Comparison of ENCODE assay signal across 8 cellular contexts in the genomic region with DNA sequence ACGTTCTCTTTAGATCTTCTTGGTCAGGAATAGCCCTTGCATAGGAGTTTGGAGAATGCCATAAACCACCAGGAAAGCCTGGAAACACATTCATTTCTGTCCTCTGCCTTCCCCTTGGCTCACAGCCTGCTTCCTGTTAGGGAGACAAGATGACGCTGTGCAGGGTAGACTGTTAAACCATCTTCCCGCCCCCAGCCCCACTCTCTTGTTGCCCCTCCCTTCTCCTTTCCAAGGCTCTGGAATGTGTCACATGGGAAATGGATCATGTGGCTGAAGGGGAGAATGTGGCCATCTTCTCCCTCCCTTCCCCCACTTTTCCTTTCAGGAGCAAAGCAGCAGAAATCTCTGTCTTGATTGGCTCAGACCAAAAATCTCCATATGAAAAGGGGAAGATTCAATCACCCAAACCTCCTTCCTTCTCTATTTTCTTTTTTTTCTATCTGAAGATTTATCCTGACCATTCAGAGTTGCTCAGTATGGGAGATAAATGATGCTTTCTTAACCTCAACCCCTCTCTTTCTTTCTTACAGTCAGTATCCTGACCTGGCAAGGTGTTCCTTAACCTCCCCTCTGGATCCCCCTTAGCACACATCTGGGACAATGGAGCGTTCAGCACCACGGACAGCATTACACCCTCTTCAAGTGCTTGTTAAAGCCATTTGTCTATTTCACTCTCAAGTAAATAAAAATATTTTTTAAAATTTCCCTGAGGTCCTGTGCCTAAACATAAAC. TPM values are rescaled to one million over a fixed set of nuclear protein-coding genes. Genes with fewer than 3 reads are reported as not detected.
DNase-seq lines count a peak whose midpoint lies in the region; ATAC-seq, FAIRE-seq and TF ChIP-seq lines count a peak whose summit lies in the region.

No MANE protein-coding gene starts in this region.

- no peak overlapping the region for H3K27ac Mint-ChIP-seq in activated T-cell treated with anti-CD3 and anti-CD28 coated beads, Interleukin-2, amount 50 U/mL, for 24 hours

- FAIRE-seq in small intestine (lab: Jason Lieb, UNC): no peak

- H3K4me1 ChIP-seq in HUES48 (ENCODE audit: control insufficient read depth, insufficient read depth, low read length) (peaks cover 26% of the 10 kb centered on the region), small intestine (ENCODE audit: control insufficient read depth in 2 of 2, insufficient read depth in 1 of 2, low read depth in 1 of 2, low read length in 1 of 2) (no peaks in the 10 kb centered on the region)

- H3K27me3 Mint-ChIP-seq in activated T-cell treated with anti-CD3 and anti-CD28 coated beads, Interleukin-2, amount 50 U/mL, for 24 hours: no peaks in the 10 kb centered on the region

- H3K9me3 Mint-ChIP-seq in activated T-cell treated with anti-CD3 and anti-CD28 coated beads, Interleukin-2, amount 50 U/mL, for 24 hours: no peaks in the 10 kb centered on the region

- H3K36me3 ChIP-seq in HUES48 (ENCODE audit: control insufficient read depth, insufficient read depth, low read length): no peaks in the 10 kb centered on the region
- H3K36me3 ChIP-seq in small intestine (ENCODE audit: control insufficient read depth in 2 of 2, insufficient read depth in 2 of 2, low read length in 2 of 2): no peaks in the 10 kb centered on the region

- TF ChIP-seq CTCF in AG10803 (conservative IDR thresholded peaks at IDR 0.05; ENCODE audit: low read length): no peak
- TF ChIP-seq CTCF in fibroblast of the aortic adventitia (IDR thresholded peaks at IDR 0.05; ENCODE audit: insufficient read depth, low read length): no peak

- H3K27me3 ChIP-seq in HUES48 (ENCODE audit: control insufficient read depth, insufficient read depth, low read length) (0 out of 2 replicates have a peak, but pooled peaks cover under 1% of the 10 kb centered on the region), small intestine (ENCODE audit: control insufficient read depth in 2 of 2, insufficient read depth in 2 of 2, low read length in 2 of 2) (no peaks in the 10 kb centered on the region)

- DNase-seq in AG10803 (ENCODE audit: low read depth): peak; percentile 39
- peak; percentile 58 for DNase-seq in fibroblast of the aortic adventitia (ENCODE audit: low read depth)
- DNase-seq in small intestine: peak; percentile 15
- DNase-seq in activated T-cell treated with anti-CD3 and anti-CD28 coated beads, Interleukin-2, amount 50 U/mL, for 24 hours: no peak

- H3K4me1 Mint-ChIP-seq in activated T-cell treated with anti-CD3 and anti-CD28 coated beads, Interleukin-2, amount 50 U/mL, for 24 hours (ENCODE audit: low read depth): peaks cover 7% of the 10 kb centered on the region

- H3K36me3 Mint-ChIP-seq in activated T-cell treated with anti-CD3 and anti-CD28 coated beads, Interleukin-2, amount 50 U/mL, for 24 hours (ENCODE audit: low read depth): peaks cover 3% of the 10 kb centered on the region

- H3K9ac ChIP-seq in HUES48 (ENCODE audit: low read depth, low read length): peak overlapping the region; percentile 73

- no peaks in the 10 kb centered on the region for H3K9me3 ChIP-seq in HUES48 (ENCODE audit: control insufficient read depth, insufficient read depth, low read length)
- H3K9me3 ChIP-seq in small intestine (ENCODE audit: control insufficient read depth, low read depth): no peaks in the 10 kb centered on the region

- H3K4me3 ChIP-seq in AG10803 (ENCODE audit: low read length) (no peak overlapping the region), HUES48 (ENCODE audit: low read depth, low read length) (peak overlapping the region; percentile 89), fibroblast of the aortic adventitia (ENCODE audit: low read depth, low read length) (no peak overlapping the region), small intestine (ENCODE audit: low read depth in 1 of 2, low read length in 2 of 2) (no peak overlapping the region)

- no peak for ATAC-seq in GM21723 (IDR thresholded peaks at IDR 0.05; ENCODE audit: unreplicated experiment)
- ATAC-seq in HG02884 (IDR thresholded peaks at IDR 0.05; ENCODE audit: unreplicated experiment): no peak

- no peak overlapping the region for H3K4me3 Mint-ChIP-seq in activated T-cell treated with anti-CD3 and anti-CD28 coated beads, Interleukin-2, amount 50 U/mL, for 24 hours

- peak overlapping the region; percentile 93 for H3K27ac ChIP-seq in HUES48 (ENCODE audit: low read depth, low read length)
- H3K27ac ChIP-seq in small intestine (ENCODE audit: low read depth in 1 of 2, low read length in 1 of 2): no peak overlapping the region

- 21 to 45% (median 33%) methylated on average over 5 of the region's 5 CpGs for WGBS in small intestine, 3 donors

TF ChIP-seq in PFSK-1, 5 proteins besides CTCF, POLR2A, EP300 and RAD21:
- TF ChIP-seq, protein P1, sequence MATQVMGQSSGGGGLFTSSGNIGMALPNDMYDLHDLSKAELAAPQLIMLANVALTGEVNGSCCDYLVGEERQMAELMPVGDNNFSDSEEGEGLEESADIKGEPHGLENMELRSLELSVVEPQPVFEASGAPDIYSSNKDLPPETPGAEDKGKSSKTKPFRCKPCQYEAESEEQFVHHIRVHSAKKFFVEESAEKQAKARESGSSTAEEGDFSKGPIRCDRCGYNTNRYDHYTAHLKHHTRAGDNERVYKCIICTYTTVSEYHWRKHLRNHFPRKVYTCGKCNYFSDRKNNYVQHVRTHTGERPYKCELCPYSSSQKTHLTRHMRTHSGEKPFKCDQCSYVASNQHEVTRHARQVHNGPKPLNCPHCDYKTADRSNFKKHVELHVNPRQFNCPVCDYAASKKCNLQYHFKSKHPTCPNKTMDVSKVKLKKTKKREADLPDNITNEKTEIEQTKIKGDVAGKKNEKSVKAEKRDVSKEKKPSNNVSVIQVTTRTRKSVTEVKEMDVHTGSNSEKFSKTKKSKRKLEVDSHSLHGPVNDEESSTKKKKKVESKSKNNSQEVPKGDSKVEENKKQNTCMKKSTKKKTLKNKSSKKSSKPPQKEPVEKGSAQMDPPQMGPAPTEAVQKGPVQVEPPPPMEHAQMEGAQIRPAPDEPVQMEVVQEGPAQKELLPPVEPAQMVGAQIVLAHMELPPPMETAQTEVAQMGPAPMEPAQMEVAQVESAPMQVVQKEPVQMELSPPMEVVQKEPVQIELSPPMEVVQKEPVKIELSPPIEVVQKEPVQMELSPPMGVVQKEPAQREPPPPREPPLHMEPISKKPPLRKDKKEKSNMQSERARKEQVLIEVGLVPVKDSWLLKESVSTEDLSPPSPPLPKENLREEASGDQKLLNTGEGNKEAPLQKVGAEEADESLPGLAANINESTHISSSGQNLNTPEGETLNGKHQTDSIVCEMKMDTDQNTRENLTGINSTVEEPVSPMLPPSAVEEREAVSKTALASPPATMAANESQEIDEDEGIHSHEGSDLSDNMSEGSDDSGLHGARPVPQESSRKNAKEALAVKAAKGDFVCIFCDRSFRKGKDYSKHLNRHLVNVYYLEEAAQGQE (IDR thresholded peaks at IDR 0.05; ENCODE audit: insufficient read depth in 1 of 2, low read depth in 2 of 2, low read length in 2 of 2): peak; percentile 93 to 98
- TF ChIP-seq POLR2AphosphoS5 (IDR thresholded peaks at IDR 0.05; ENCODE audit: low read depth, low read length) (no peak), SIN3A (IDR thresholded peaks at IDR 0.05; ENCODE audit: borderline replicate concordance, insufficient read depth, low read length) (peak; percentile 61; the same call in 1 of the 2 replicates), FOXP2 (optimal IDR thresholded peaks at IDR 0.05; ENCODE audit: borderline replicate concordance, extremely low read depth, extremely low read length, insufficient read depth) (no peak)

RNA-seq across cellular contexts. Expression of a gene that starts 11.4 kb away (rescaled TPM):
- polyA plus RNA-seq in PFSK-1 (2012; ENCODE audit: insufficient read length, low read depth): 0.53 TPM
- total RNA-seq in fibroblast of the aortic adventitia (ENCODE audit: low replicate concordance): 1.2 and 2.4 TPM in 2 replicates
- under 1 TPM in 1 of 3 donors, not detected in 2; 0.95 TPM for polyA plus RNA-seq in small intestine

RNA-seq across cellular contexts. Expression of a gene that starts 32.6 kb away (rescaled TPM):
- polyA plus RNA-seq in PFSK-1 (2012; ENCODE audit: insufficient read length, low read depth): 30.5 TPM
- 28.4 and 41.2 TPM in 2 replicates for total RNA-seq in fibroblast of the aortic adventitia (ENCODE audit: low replicate concordance)
- 10 to 100 TPM; 33.8 to 62.8 (median 37.6) TPM for polyA plus RNA-seq in small intestine
